In the genomic region with DNA sequence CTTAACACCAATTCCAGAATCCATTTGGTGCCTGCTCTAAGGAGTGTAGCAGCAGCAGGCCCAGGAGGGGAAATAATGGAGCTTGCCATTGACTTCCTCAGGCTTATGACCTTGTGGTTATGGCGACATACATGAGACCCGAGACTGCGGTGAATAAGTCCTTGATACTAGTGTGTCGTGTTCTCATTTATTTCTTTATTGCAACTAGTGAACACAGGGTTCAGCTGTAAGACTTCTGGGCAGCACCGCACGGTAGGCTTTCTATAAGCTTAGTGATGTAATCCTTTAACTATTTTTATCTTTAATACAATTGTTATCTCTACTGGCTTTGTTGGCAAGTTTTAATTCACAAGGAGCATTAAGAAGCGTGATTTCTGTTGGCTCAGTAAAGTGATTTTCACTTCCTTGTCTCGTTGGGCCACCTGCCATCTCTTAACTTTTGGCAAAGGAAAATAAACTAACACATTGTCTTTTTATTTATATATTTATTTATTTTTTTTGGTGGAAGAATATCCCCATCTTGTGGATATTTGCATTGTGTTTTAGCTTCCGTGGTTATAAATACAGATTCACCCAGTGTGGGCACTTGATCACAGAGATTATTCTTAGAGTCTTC, we compare ENCODE assay signal across 12 cellular contexts.
DNase-seq lines count a peak whose midpoint lies in the region; ATAC-seq lines count a peak whose summit lies in the region.
"Had no signal": no experiment of that assay in that cellular context is flagged by ENCODE, and none has a peak within 500 bp of the region (broad histone marks: within the 10 kb centered on the region; RNA-seq: fewer than 3 reads in every experiment).

No MANE protein-coding gene starts in this region.

- POLR2A ChIA-PET in activated CD4-positive, alpha-beta T cell treated with anti-CD3 and anti-CD28 coated beads, Interleukin-2, amount 10 ng/mL, durations not matched to agents 7 days and 5 days (lab: Charles Lee): no interaction called here

- H3K27ac Mint-ChIP-seq in activated CD4-positive, alpha-beta T cell treated with anti-CD3 and anti-CD28 coated beads, Interleukin-2, amount 10 ng/mL, durations not matched to agents 7 days and 5 days: no peak overlapping the region
- H3K27ac Mint-ChIP-seq: CD4-positive, CD25-positive, alpha-beta regulatory T cell had no signal

- H3K36me3 Mint-ChIP-seq in activated CD4-positive, alpha-beta T cell treated with anti-CD3 and anti-CD28 coated beads, Interleukin-2, amount 10 ng/mL, durations not matched to agents 7 days and 5 days (ENCODE audit: low read depth): no peaks in the 10 kb centered on the region
- H3K36me3 Mint-ChIP-seq: CD4-positive, CD25-positive, alpha-beta regulatory T cell had no signal

- CTCF ChIA-PET in activated CD4-positive, alpha-beta T cell treated with anti-CD3 and anti-CD28 coated beads, Interleukin-2, amount 10 ng/mL, durations not matched to agents 7 days and 5 days (lab: Charles Lee): interaction anchor here (0.6 kb wide), 1 partner anchor 670 kb away, joined by 3 read pairs; no protein-coding TSS in a partner anchor

- no peaks in the 10 kb centered on the region for H3K9me3 Mint-ChIP-seq in activated CD4-positive, alpha-beta T cell treated with anti-CD3 and anti-CD28 coated beads, Interleukin-2, amount 10 ng/mL, durations not matched to agents 7 days and 5 days

- DNase-seq in DMS79 treated with DMSO at 0.1 percent for 48 hours (lab: John Stamatoyannopoulos, UW): peak; percentile 75
- DNase-seq in NCI-H524 treated with DMSO at 0.1 percent for 48 hours (lab: John Stamatoyannopoulos, UW): peak; percentile 27
- peak; percentile 56 for DNase-seq in mucosa of gallbladder (ENCODE audit: low spot score)
- DNase-seq in activated CD4-positive, alpha-beta T cell treated with anti-CD3 and anti-CD28 coated beads, Interleukin-2, amount 10 ng/mL, durations not matched to agents 7 days and 5 days: no peak
- DNase-seq in GOT3 (lab: John Stamatoyannopoulos, UW): no peak
- DNase-seq: CD4-positive, CD25-positive, alpha-beta regulatory T cell; effector CD8-positive, alpha-beta T cell; NK-92 treated with Interleukin-12 subunit alpha and Interleukin-12 subunit beta, amount 100 ng/mL, for 24 hours had no signal

- H3K4me3 Mint-ChIP-seq in activated CD4-positive, alpha-beta T cell treated with anti-CD3 and anti-CD28 coated beads, Interleukin-2, amount 10 ng/mL, durations not matched to agents 7 days and 5 days: no peak overlapping the region
- H3K4me3 Mint-ChIP-seq: CD4-positive, CD25-positive, alpha-beta regulatory T cell had no signal

- no peaks in the 10 kb centered on the region for H3K4me1 Mint-ChIP-seq in activated CD4-positive, alpha-beta T cell treated with anti-CD3 and anti-CD28 coated beads, Interleukin-2, amount 10 ng/mL, durations not matched to agents 7 days and 5 days
- H3K4me1 Mint-ChIP-seq: CD4-positive, CD25-positive, alpha-beta regulatory T cell had no signal

- ATAC-seq in esophagus mucosa (peak; percentile 76), HG03135 (IDR thresholded peaks at IDR 0.05; ENCODE audit: unreplicated experiment) (no peak), GM21737 (IDR thresholded peaks at IDR 0.05; ENCODE audit: unreplicated experiment) (no peak)
- ATAC-seq: GM12878 had no signal

- H3K27me3 Mint-ChIP-seq in activated CD4-positive, alpha-beta T cell treated with anti-CD3 and anti-CD28 coated beads, Interleukin-2, amount 10 ng/mL, durations not matched to agents 7 days and 5 days: peaks cover 5% of the 10 kb centered on the region

Comparison
In these comparisons a context has a peak if more than half of its experiments do, and no peak if none do; other contexts are left out.
1. DNase-seq: peak in DMS79 treated with DMSO at 0.1 percent for 48 hours (single experiment), NCI-H524 treated with DMSO at 0.1 percent for 48 hours (single experiment) and mucosa of gallbladder (single experiment); none in activated CD4-positive, alpha-beta T cell treated with anti-CD3 and anti-CD28 coated beads, Interleukin-2, amount 10 ng/mL, durations not matched to agents 7 days and 5 days (single experiment) and GOT3 (single experiment).